12 cellular contexts compared by ENCODE assay signal in genomic region chr11:10051868-10052586, GRCh38.
"Had no signal": no experiment of that assay in that cellular context is flagged by ENCODE, and none has a peak within 500 bp of the region (broad histone marks: within the 10 kb centered on the region; RNA-seq: fewer than 3 reads in every experiment).

No MANE protein-coding gene starts in this region.

- ATAC-seq: left lobe of liver, pancreas had no signal

- H3K4me1 ChIP-seq: right atrium auricular region had no signal

- H3K27ac Mint-ChIP-seq: activated CD4-positive, alpha-beta memory T cell treated with anti-CD3 and anti-CD28 coated beads for 36 hours; activated naive CD8-positive, alpha-beta T cell treated with anti-CD3 and anti-CD28 coated beads for 36 hours had no signal

- H3K27me3 ChIP-seq: cardiac muscle cell, pancreas, right atrium auricular region had no signal

- H3K27ac ChIP-seq: cardiac muscle cell, pancreas, right atrium auricular region had no signal

- H3K36me3 ChIP-seq: cardiac muscle cell, pancreas, right atrium auricular region had no signal

- H3K9me3 ChIP-seq: pancreas, right atrium auricular region had no signal

- H3K4me1 Mint-ChIP-seq: activated naive CD8-positive, alpha-beta T cell treated with anti-CD3 and anti-CD28 coated beads for 36 hours had no signal

- H3K4me3 Mint-ChIP-seq: activated CD4-positive, alpha-beta memory T cell treated with anti-CD3 and anti-CD28 coated beads for 36 hours; activated naive CD8-positive, alpha-beta T cell treated with anti-CD3 and anti-CD28 coated beads for 36 hours had no signal

- H3K27me3 Mint-ChIP-seq: activated CD4-positive, alpha-beta memory T cell treated with anti-CD3 and anti-CD28 coated beads for 36 hours; activated naive CD8-positive, alpha-beta T cell treated with anti-CD3 and anti-CD28 coated beads for 36 hours had no signal

- H3K4me3 ChIP-seq: cardiac muscle cell, pancreas, right atrium auricular region had no signal

- H3K36me3 Mint-ChIP-seq: activated CD4-positive, alpha-beta memory T cell treated with anti-CD3 and anti-CD28 coated beads for 36 hours had no signal

- DNase-seq: activated CD4-positive, alpha-beta memory T cell treated with anti-CD3 and anti-CD28 coated beads for 36 hours; activated CD4-positive, alpha-beta T cell treated with anti-CD3 and anti-CD28 coated beads for 1 hour; activated gamma-delta T cell; activated naive CD8-positive, alpha-beta T cell treated with anti-CD3 and anti-CD28 coated beads for 36 hours; activated T-cell treated with anti-CD3 and anti-CD28 coated beads, Interleukin-2, amount 50 U/mL, for 48 hours; aorta; mesenchymal stem cell; pancreas; small intestine had no signal
